ENCODE assay signal across 14 cellular contexts in the genomic region with DNA sequence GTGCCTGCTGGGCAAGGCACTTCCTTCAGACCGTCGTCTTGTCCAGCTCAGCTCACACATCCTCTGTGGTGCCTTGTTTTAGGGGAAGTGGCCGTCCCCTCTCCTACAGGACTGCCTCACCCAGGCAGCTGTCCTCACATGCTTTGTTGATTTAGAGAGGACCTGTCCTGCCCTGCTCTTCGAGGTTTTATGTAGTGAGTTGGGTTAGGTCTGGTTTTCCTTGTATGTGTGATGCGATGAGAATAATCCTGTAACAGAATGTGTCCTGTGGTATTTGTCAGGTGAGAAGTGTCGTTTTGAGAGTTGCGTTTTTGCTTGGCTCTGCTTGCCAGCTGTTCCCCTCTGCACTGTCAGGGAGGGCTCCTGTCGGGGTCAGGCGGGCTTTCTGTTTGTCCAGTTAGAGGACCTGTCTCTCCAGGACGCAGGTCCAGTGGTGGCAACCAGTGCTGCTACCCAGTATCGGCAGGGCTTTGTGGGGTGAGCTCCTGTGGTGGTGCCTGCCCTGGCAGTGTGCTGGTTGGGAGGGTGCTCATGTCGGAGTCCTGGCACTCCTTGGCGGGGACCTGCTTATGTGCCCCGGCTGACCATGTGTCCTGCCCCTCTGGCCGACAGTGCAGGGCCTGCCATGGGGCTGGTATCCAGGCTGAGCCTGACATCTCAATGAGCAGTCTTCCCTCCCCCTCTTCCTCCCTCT. TPM values are rescaled to one million over a fixed set of nuclear protein-coding genes. Genes with fewer than 3 reads are reported as not detected.
DNase-seq lines count a peak whose midpoint lies in the region; ATAC-seq and TF ChIP-seq lines count a peak whose summit lies in the region.
"Had no signal": no experiment of that assay in that cellular context is flagged by ENCODE, and none has a peak within 500 bp of the region (broad histone marks: within the 10 kb centered on the region; RNA-seq: fewer than 3 reads in every experiment).

No MANE protein-coding gene starts in this region.

- TF ChIP-seq CTCF in brain (conservative IDR thresholded peaks at IDR 0.05): no peak
- TF ChIP-seq CTCF in osteoblast (IDR thresholded peaks at IDR 0.05; ENCODE audit: extremely low read depth, low read depth, low read length): no peak

- no peak overlapping the region for H3K4me3 ChIP-seq in osteoblast (ENCODE audit: insufficient read depth, low read length)
- H3K4me3 ChIP-seq: body of pancreas, ovary, vagina had no signal

- H3K36me3 ChIP-seq in osteoblast (ENCODE audit: insufficient read depth, low read length): peaks cover 6% of the 10 kb centered on the region
- H3K36me3 ChIP-seq: ovary had no signal

- no peaks in the 10 kb centered on the region for H3K79me2 ChIP-seq in osteoblast (ENCODE audit: insufficient read depth, low read length)

- H4K20me1 ChIP-seq in osteoblast (ENCODE audit: insufficient read depth, low read length): peaks cover 14% of the 10 kb centered on the region

- H3K4me1 ChIP-seq in osteoblast (ENCODE audit: insufficient read depth, low read length): no peaks in the 10 kb centered on the region
- H3K4me1 ChIP-seq: body of pancreas had no signal

- H3K4me3 Mint-ChIP-seq in activated T-cell treated with anti-CD3 and anti-CD28 coated beads, Interleukin-2, amount 50 U/mL, for 24 hours: no peak overlapping the region
- no peak overlapping the region for H3K4me3 Mint-ChIP-seq in brain

- no peaks in the 10 kb centered on the region for H3K27me3 Mint-ChIP-seq in activated T-cell treated with anti-CD3 and anti-CD28 coated beads, Interleukin-2, amount 50 U/mL, for 24 hours
- no peaks in the 10 kb centered on the region for H3K27me3 Mint-ChIP-seq in brain

- peaks cover 16% of the 10 kb centered on the region for H3K4me1 Mint-ChIP-seq in activated T-cell treated with anti-CD3 and anti-CD28 coated beads, Interleukin-2, amount 50 U/mL, for 24 hours (ENCODE audit: low read depth)
- H3K4me1 Mint-ChIP-seq in brain: peaks cover 14% of the 10 kb centered on the region

- DNase-seq in activated T-cell treated with anti-CD3 and anti-CD28 coated beads, Interleukin-2, amount 50 U/mL, for 24 hours: no peak
- DNase-seq in activated T-cell treated with anti-CD3 and anti-CD28 coated beads, Interleukin-2, amount 50 U/mL, for 1 hour: no peak
- peak; percentile 32 for DNase-seq in NAMALWA (ENCODE audit: low spot score)
- no peak for DNase-seq in sciatic nerve (ENCODE audit: low spot score)
- DNase-seq in EL: no peak
- no peak for DNase-seq in NCI-H69 (lab: John Stamatoyannopoulos, UW)
- DNase-seq in osteoblast (ENCODE audit: insufficient read length, low spot score, missing footprints): no peak
- DNase-seq: left ventricle myocardium superior, OCI-M1, ovary had no signal

- peak overlapping the region; percentile 20 for H3K27ac Mint-ChIP-seq in activated T-cell treated with anti-CD3 and anti-CD28 coated beads, Interleukin-2, amount 50 U/mL, for 24 hours
- peak overlapping the region; percentile 89 to 98 (median 92) for H3K27ac Mint-ChIP-seq in brain

- H2AFZ ChIP-seq in osteoblast (ENCODE audit: low read length): no peak overlapping the region

- H3K27ac ChIP-seq in osteoblast (ENCODE audit: low read depth, low read length): no peak overlapping the region
- H3K27ac ChIP-seq: ovary, vagina had no signal

- H3K9me3 ChIP-seq in osteoblast (ENCODE audit: low read depth, low read length): no peaks in the 10 kb centered on the region
- H3K9me3 ChIP-seq: body of pancreas, ovary, vagina had no signal

- H3K4me2 ChIP-seq in osteoblast (ENCODE audit: insufficient read depth, low read length): no peak overlapping the region

- no peaks in the 10 kb centered on the region for H3K9me3 Mint-ChIP-seq in activated T-cell treated with anti-CD3 and anti-CD28 coated beads, Interleukin-2, amount 50 U/mL, for 24 hours
- no peaks in the 10 kb centered on the region for H3K9me3 Mint-ChIP-seq in brain

- intact Hi-C loops in sciatic nerve (cut with DNase I): no loop called here

- H3K36me3 Mint-ChIP-seq in activated T-cell treated with anti-CD3 and anti-CD28 coated beads, Interleukin-2, amount 50 U/mL, for 24 hours (ENCODE audit: low read depth): peaks cover 69% of the 10 kb centered on the region
- H3K36me3 Mint-ChIP-seq in brain: peaks cover 21% of the 10 kb centered on the region

- ATAC-seq in sciatic nerve: peak; percentile 31
- ATAC-seq: body of pancreas, left ventricle myocardium superior had no signal

- no peaks in the 10 kb centered on the region for H3K27me3 ChIP-seq in osteoblast (ENCODE audit: insufficient read depth, low read length)
- H3K27me3 ChIP-seq: body of pancreas, ovary, vagina had no signal

RNA-seq across cellular contexts. Expression of a gene that starts 41.3 kb away (rescaled TPM):
- polyA plus RNA-seq in brain (ENCODE audit: insufficient read depth, low read depth, low replicate concordance): 0.75 TPM
- not detected for total RNA-seq in sciatic nerve
- total RNA-seq in osteoblast: not detected in 2 replicates
- total RNA-seq: left ventricle myocardium superior; T-helper 1 cell treated with Interleukin-12 subunit alpha and Interleukin-12 subunit beta and Interleukin-4 antibody, amounts not matched to agents 30 ng/mL and 1 ng/mL, for 36 hours; vagina had no signal
